ENCODE assay signal across 1 cellular context in the genomic region with DNA sequence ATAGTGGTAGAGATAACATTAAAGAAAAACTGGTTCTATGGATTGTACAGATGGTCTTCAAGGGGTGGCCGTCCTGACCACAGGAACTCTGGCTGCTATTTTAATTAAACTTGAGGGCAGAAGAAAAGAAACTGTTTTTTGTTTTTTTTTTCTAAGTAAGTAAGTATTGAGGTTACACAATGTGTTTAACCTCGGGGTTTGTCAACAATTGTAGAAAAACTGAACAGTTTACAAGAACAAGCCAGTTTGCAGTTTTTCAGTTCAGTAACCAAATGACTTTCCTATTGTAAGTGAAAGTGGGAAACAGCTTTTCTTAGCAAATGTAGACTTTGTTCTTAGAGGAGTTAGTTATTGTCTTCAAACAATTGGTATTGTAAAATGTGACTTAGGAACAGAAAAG.
A peak's percentile ranks its signal among the peaks of the same experiment; 100 is the strongest.
TF ChIP-seq lines count a peak whose summit lies in the region.

No MANE protein-coding gene starts in this region.

TF ChIP-seq in HepG2, 621 proteins besides CTCF, POLR2A, EP300 and RAD21 (continued from another document):
- TF ChIP-seq MAFK (conservative IDR thresholded peaks at IDR 0.05 in 1 of 2, IDR thresholded peaks at IDR 0.05 in 1 of 2; ENCODE audit: low read length in 2 of 2): no peak
- TF ChIP-seq, protein P1, sequence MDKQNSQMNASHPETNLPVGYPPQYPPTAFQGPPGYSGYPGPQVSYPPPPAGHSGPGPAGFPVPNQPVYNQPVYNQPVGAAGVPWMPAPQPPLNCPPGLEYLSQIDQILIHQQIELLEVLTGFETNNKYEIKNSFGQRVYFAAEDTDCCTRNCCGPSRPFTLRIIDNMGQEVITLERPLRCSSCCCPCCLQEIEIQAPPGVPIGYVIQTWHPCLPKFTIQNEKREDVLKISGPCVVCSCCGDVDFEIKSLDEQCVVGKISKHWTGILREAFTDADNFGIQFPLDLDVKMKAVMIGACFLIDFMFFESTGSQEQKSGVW (CRISPR knock-in tag; IDR thresholded peaks at IDR 0.05; ENCODE audit: borderline replicate concordance): no peak
- TF ChIP-seq ZNF747 (CRISPR knock-in tag; IDR thresholded peaks at IDR 0.05; ENCODE audit: borderline replicate concordance): no peak
- TF ChIP-seq JUND (CRISPR knock-in tag; IDR thresholded peaks at IDR 0.05): no peak
- no peak for TF ChIP-seq SP1 (IDR thresholded peaks at IDR 0.05)
- no peak for TF ChIP-seq SP1 (CRISPR knock-in tag; IDR thresholded peaks at IDR 0.05)
- no peak for TF ChIP-seq CHD2 (IDR thresholded peaks at IDR 0.05; ENCODE audit: low read depth, low read length)
- TF ChIP-seq ZNF225 (CRISPR knock-in tag; IDR thresholded peaks at IDR 0.05): no peak
- TF ChIP-seq TMF1 (CRISPR knock-in tag; IDR thresholded peaks at IDR 0.05; ENCODE audit: low read depth): no peak
- no peak for TF ChIP-seq CENPX (CRISPR knock-in tag; IDR thresholded peaks at IDR 0.05)
- TF ChIP-seq NFIC (IDR thresholded peaks at IDR 0.05; ENCODE audit: low read length): peak; percentile 38; the same call in 1 of the 2 replicates
- no peak for TF ChIP-seq ZBTB7A (CRISPR knock-in tag; IDR thresholded peaks at IDR 0.05)
- 0 out of 2 replicates have a peak, but pooled peaks have one; percentile 12 for TF ChIP-seq POGZ (CRISPR knock-in tag; IDR thresholded peaks at IDR 0.05)
- TF ChIP-seq, protein P2, sequence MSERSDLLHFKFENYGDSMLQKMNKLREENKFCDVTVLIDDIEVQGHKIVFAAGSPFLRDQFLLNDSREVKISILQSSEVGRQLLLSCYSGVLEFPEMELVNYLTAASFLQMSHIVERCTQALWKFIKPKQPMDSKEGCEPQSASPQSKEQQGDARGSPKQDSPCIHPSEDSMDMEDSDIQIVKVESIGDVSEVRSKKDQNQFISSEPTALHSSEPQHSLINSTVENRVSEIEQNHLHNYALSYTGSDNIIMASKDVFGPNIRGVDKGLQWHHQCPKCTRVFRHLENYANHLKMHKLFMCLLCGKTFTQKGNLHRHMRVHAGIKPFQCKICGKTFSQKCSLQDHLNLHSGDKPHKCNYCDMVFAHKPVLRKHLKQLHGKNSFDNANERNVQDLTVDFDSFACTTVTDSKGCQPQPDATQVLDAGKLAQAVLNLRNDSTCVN (CRISPR knock-in tag; IDR thresholded peaks at IDR 0.05; ENCODE audit: borderline replicate concordance): no peak
- TF ChIP-seq FOXA3 (CRISPR knock-in tag; IDR thresholded peaks at IDR 0.05): peak; percentile 52; the same call in 1 of the 2 replicates
- TF ChIP-seq SNAI1 (CRISPR knock-in tag; IDR thresholded peaks at IDR 0.05; ENCODE audit: borderline replicate concordance): no peak
- TF ChIP-seq MED1 (CRISPR knock-in tag; IDR thresholded peaks at IDR 0.05): no peak
- TF ChIP-seq PHF21A (CRISPR knock-in tag; IDR thresholded peaks at IDR 0.05): no peak
- no peak for TF ChIP-seq SRF (IDR thresholded peaks at IDR 0.05; ENCODE audit: low read depth, low read length)
- no peak for TF ChIP-seq ZFP36L1 (CRISPR knock-in tag; IDR thresholded peaks at IDR 0.05)
TF ChIP-seq in HepG2: peak in this region for 19.
